In the genomic region with DNA sequence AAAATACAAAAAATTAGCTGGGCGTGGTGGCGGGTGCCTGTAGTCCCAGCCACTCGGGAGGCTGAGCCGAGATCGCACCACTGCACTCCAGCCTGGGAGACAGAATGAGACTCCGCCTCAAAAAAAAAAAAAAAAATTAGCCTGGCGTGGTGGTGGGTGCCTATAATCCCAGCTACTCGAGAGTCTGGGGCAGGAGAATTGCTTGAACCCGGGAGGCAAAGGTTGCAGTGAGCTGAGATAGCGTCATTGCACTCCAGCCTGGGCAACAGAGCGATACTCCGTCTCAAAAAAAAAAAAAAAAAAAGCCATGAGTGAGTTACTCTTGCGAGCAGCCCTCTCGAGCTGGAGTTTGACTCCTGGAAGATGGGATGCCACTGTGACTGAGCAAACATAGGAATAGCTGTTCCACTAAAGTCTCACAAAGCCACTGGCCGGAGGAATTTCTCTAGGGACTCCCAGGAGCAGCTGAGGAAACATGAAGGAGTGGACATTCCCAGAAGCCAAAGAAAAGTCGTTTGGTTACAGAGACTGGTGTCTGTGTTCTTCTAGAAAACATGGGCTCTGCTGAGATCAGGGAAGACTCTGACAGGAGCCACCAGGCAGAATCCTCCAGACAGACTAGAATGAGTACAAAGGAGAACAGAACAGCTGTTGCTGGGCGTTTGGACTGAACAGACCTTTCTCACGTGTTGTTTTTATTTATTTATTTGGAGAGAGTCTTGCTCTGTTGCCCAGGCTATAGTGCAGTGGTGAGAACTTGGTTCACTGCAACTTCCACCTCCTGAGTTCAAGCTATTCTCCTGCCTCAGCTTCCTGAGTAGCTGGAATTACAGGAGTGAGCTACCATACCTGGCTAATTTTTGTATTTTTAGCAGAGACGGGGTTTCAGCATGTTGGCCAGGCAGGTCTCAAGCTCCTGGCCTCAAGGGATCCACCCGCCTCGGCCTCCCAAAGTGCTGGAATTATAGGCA, we compare ENCODE assay signal across 1 cellular context.
TF ChIP-seq lines count a peak whose summit lies in the region.

No MANE protein-coding gene starts in this region.

TF ChIP-seq in H1, 55 proteins besides CTCF, POLR2A, EP300 and RAD21:
- TF ChIP-seq POLR2AphosphoS5 (IDR thresholded peaks at IDR 0.05; ENCODE audit: low read depth, low read length) (no peak), BRCA1 (IDR thresholded peaks at IDR 0.05; ENCODE audit: low read depth, low read length) (no peak), SIX5 (IDR thresholded peaks at IDR 0.05; ENCODE audit: low read depth, low read length) (no peak), EZH2 (IDR thresholded peaks at IDR 0.05; ENCODE audit: low read depth, low read length, severe bottlenecking) (no peak), RBBP5 (IDR thresholded peaks at IDR 0.05; ENCODE audit: borderline replicate concordance, low read depth, low read length) (no peak), FOSL1 (IDR thresholded peaks at IDR 0.05; ENCODE audit: insufficient read depth, low read depth, low read length) (no peak), MAFK (IDR thresholded peaks at IDR 0.05; ENCODE audit: low read depth, low read length) (no peak)
- TF ChIP-seq, protein P1, sequence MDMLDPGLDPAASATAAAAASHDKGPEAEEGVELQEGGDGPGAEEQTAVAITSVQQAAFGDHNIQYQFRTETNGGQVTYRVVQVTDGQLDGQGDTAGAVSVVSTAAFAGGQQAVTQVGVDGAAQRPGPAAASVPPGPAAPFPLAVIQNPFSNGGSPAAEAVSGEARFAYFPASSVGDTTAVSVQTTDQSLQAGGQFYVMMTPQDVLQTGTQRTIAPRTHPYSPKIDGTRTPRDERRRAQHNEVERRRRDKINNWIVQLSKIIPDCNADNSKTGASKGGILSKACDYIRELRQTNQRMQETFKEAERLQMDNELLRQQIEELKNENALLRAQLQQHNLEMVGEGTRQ (IDR thresholded peaks at IDR 0.05; ENCODE audit: low read length) = no peak
- TF ChIP-seq, protein P2, sequence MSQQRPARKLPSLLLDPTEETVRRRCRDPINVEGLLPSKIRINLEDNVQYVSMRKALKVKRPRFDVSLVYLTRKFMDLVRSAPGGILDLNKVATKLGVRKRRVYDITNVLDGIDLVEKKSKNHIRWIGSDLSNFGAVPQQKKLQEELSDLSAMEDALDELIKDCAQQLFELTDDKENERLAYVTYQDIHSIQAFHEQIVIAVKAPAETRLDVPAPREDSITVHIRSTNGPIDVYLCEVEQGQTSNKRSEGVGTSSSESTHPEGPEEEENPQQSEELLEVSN (IDR thresholded peaks at IDR 0.05) = no peak
